ENCODE assay signal across 15 cellular contexts in genomic region chr4:3526456-3526855, GRCh38.
"Had no signal": no experiment of that assay in that cellular context is flagged by ENCODE, and none has a peak within 500 bp of the region (broad histone marks: within the 10 kb centered on the region; RNA-seq: fewer than 3 reads in every experiment).

No MANE protein-coding gene starts in this region.

- H3K36me3 Mint-ChIP-seq: activated naive CD4-positive, alpha-beta T cell treated with anti-CD3 and anti-CD28 coated beads, Interleukin-2, amount 50 U/mL, for 24 hours had no signal

- H3K9me3 Mint-ChIP-seq: activated naive CD4-positive, alpha-beta T cell treated with anti-CD3 and anti-CD28 coated beads, Interleukin-2, amount 50 U/mL, for 24 hours; activated T-helper 2 cell treated with anti-CD3 and anti-CD28 coated beads, Interferon-gamma antibody, Interleukin-2, Interleukin-4, amounts not matched to agents 10 μg/mL and 5 μg/mL and 100 μg/mL, durations not matched to agents 14 hours and 24 hours and 36 hours had no signal

- H3K4me3 ChIP-seq: colonic mucosa, esophagus squamous epithelium, tibial nerve had no signal

- H3K27ac ChIP-seq: colonic mucosa, esophagus squamous epithelium, tibial nerve had no signal

- H3K4me3 Mint-ChIP-seq: activated naive CD4-positive, alpha-beta T cell treated with anti-CD3 and anti-CD28 coated beads, Interleukin-2, amount 50 U/mL, for 24 hours had no signal

- H3K9me3 ChIP-seq: colonic mucosa, esophagus squamous epithelium, SK-N-SH, tibial nerve had no signal

- H3K27ac Mint-ChIP-seq: activated naive CD4-positive, alpha-beta T cell treated with anti-CD3 and anti-CD28 coated beads, Interleukin-2, amount 50 U/mL, for 24 hours; activated T-helper 2 cell treated with anti-CD3 and anti-CD28 coated beads, Interferon-gamma antibody, Interleukin-2, Interleukin-4, amounts not matched to agents 10 μg/mL and 5 μg/mL and 100 μg/mL, durations not matched to agents 14 hours and 24 hours and 36 hours had no signal

- DNase-seq: activated CD4-positive, alpha-beta T cell treated with anti-CD3 and anti-CD28 coated beads, Interleukin-2, amount 50 U/mL, for 1 hour; caudate nucleus; colonic mucosa; effector CD4-positive, alpha-beta T cell; esophagus squamous epithelium; hippocampal formation; midbrain; retina; SK-N-SH; stimulated activated CD4-positive, alpha-beta T cell treated with anti-CD3 and anti-CD28 coated beads, Interleukin-4, amount 100 ng/mL, for 24 hours; stimulated activated naive CD4-positive, alpha-beta T cell treated with Interleukin-2 at 50 U/mL for 16 hours; substantia nigra had no signal

- H3K27me3 ChIP-seq: colonic mucosa, esophagus squamous epithelium, tibial nerve had no signal

- H3K27me3 Mint-ChIP-seq: activated naive CD4-positive, alpha-beta T cell treated with anti-CD3 and anti-CD28 coated beads, Interleukin-2, amount 50 U/mL, for 24 hours had no signal
